20 cellular contexts compared by ENCODE assay signal in genomic region chr7:159007308-159008054, GRCh38.
DNase-seq lines count a peak whose midpoint lies in the region; ATAC-seq and TF ChIP-seq lines count a peak whose summit lies in the region.
"Had no signal": no experiment of that assay in that cellular context is flagged by ENCODE, and none has a peak within 500 bp of the region (broad histone marks: within the 10 kb centered on the region; RNA-seq: fewer than 3 reads in every experiment).

No MANE protein-coding gene starts in this region.

- H3K9me3 ChIP-seq in BLaER1 (peaks cover 14% of the 10 kb centered on the region), Panc1 (ENCODE audit: control insufficient read depth, insufficient read depth, low read depth, low read length) (no peaks in the 10 kb centered on the region), neural progenitor cell (ENCODE audit: low read depth) (no peaks in the 10 kb centered on the region), aorta (ENCODE audit: control insufficient read depth, low read length) (no peaks in the 10 kb centered on the region)
- H3K9me3 ChIP-seq: thyroid gland had no signal

- no peaks in the 10 kb centered on the region for H3K36me3 Mint-ChIP-seq in neural progenitor cell
- H3K36me3 Mint-ChIP-seq: activated naive CD4-positive, alpha-beta T cell treated with anti-CD3 and anti-CD28 coated beads, Interleukin-2, amount 50 U/mL, for 72 hours; CD4-positive, CD25-positive, alpha-beta regulatory T cell had no signal

- POLR2A ChIA-PET in Panc1 (lab: Charles Lee): no interaction called here

- in situ Hi-C loops in Panc1 (cut with HindIII; ENCODE audit: low pct_unique_long_range_greater_than_20kb, low sequenced_read_pairs): no loop called here

- H3K4me3 Mint-ChIP-seq in neural progenitor cell: no peak overlapping the region
- H3K4me3 Mint-ChIP-seq: activated T-helper 1 cell treated with anti-CD3 and anti-CD28 coated beads, Interleukin-12 subunit alpha, Interleukin-12 subunit beta, Interleukin-2, Interleukin-4 antibody, amounts not matched to agents 30 ng/mL and 10 ng/mL and 1 ng/mL, durations not matched to agents 14 hours and 24 hours and 36 hours; T-helper 2 cell treated with Interferon-gamma antibody and Interleukin-4, amounts not matched to agents 5 μg/mL and 100 μg/mL, for 36 hours had no signal

- DNase-seq in COR-L47 (lab: John Stamatoyannopoulos, UW) (peak; percentile 65), Panc1 (ENCODE audit: low read depth, low spot score) (no peak), neural progenitor cell (ENCODE audit: low spot score) (no peak), cerebellum (ENCODE audit: low spot score) (no peak), mucosa of gallbladder (ENCODE audit: low spot score) (no peak), aorta (no peak)
- DNase-seq: CD4-positive, CD25-positive, alpha-beta regulatory T cell; central memory CD4-positive, alpha-beta T cell; mammary epithelial cell; occipital lobe; stimulated activated CD4-positive, alpha-beta T cell treated with anti-CD3 and anti-CD28 coated beads, Interleukin-12 subunit alpha, Interleukin-12 subunit beta, amount 100 ng/mL, for 4 hours; stimulated activated CD4-positive, alpha-beta T cell treated with anti-CD3 and anti-CD28 coated beads, Interleukin-4, amount 100 ng/mL, for 24 hours; stimulated activated naive CD4-positive, alpha-beta T cell treated with Interleukin-2 at 50 U/mL for 16 hours; thyroid gland had no signal

- peaks cover 56% of the 10 kb centered on the region for H3K4me1 ChIP-seq in BLaER1
- peaks cover 17% of the 10 kb centered on the region for H3K4me1 ChIP-seq in Panc1 (ENCODE audit: control insufficient read depth, insufficient read depth, low read length)
- peaks cover 11% of the 10 kb centered on the region for H3K4me1 ChIP-seq in neural progenitor cell
- H3K4me1 ChIP-seq in aorta (ENCODE audit: control insufficient read depth in 1 of 2, insufficient read depth in 2 of 2, low read length in 2 of 2): no peaks in the 10 kb centered on the region
- H3K4me1 ChIP-seq: thyroid gland had no signal

- H3K4me3 ChIP-seq in BLaER1 (no peak overlapping the region), Panc1 (ENCODE audit: low read depth in 2 of 2, low read length in 2 of 2) (no peak overlapping the region), neural progenitor cell (no peak overlapping the region), aorta (ENCODE audit: low read length in 2 of 2) (no peak overlapping the region)
- H3K4me3 ChIP-seq: thyroid gland had no signal

- no peak overlapping the region for H2AFZ ChIP-seq in neural progenitor cell (replicated peaks)

- H3K27me3 ChIP-seq in BLaER1: no peaks in the 10 kb centered on the region
- H3K27me3 ChIP-seq in Panc1 (ENCODE audit: control insufficient read depth, insufficient read depth, low read length): no peaks in the 10 kb centered on the region
- no peaks in the 10 kb centered on the region for H3K27me3 ChIP-seq in neural progenitor cell
- no peaks in the 10 kb centered on the region for H3K27me3 ChIP-seq in aorta (ENCODE audit: control insufficient read depth in 1 of 2, insufficient read depth in 2 of 2, low read length in 1 of 2)
- H3K27me3 ChIP-seq: thyroid gland had no signal

- no peaks in the 10 kb centered on the region for H4K20me1 ChIP-seq in BLaER1
- no peaks in the 10 kb centered on the region for H4K20me1 ChIP-seq in neural progenitor cell (ENCODE audit: low read depth)

- H3K27ac ChIP-seq in BLaER1: no peak overlapping the region
- peak overlapping the region; percentile 34; the same call in 1 of the 2 replicates for H3K27ac ChIP-seq in Panc1 (ENCODE audit: low read length)
- no peak overlapping the region for H3K27ac ChIP-seq in neural progenitor cell
- H3K27ac ChIP-seq in aorta (ENCODE audit: low read depth in 1 of 2, low read length in 2 of 2): no peak overlapping the region
- H3K27ac ChIP-seq: HL-60, thyroid gland had no signal

- no peaks in the 10 kb centered on the region for H3K79me2 ChIP-seq in neural progenitor cell (ENCODE audit: low read depth)

- WGBS in aorta, 2 donors: 97% methylated on average over 22 of the region's 22 CpGs

- peaks cover 12% of the 10 kb centered on the region for H3K4me1 Mint-ChIP-seq in neural progenitor cell

- H3F3A ChIP-seq in neural progenitor cell (ENCODE audit: low read depth): no peaks in the 10 kb centered on the region

- no peaks in the 10 kb centered on the region for H3K27me3 Mint-ChIP-seq in neural progenitor cell (ENCODE audit: insufficient read depth, low read depth)
- H3K27me3 Mint-ChIP-seq: CD4-positive, CD25-positive, alpha-beta regulatory T cell had no signal

- peak overlapping the region; percentile 11 for H3K27ac Mint-ChIP-seq in neural progenitor cell
- H3K27ac Mint-ChIP-seq: activated naive CD4-positive, alpha-beta T cell treated with anti-CD3 and anti-CD28 coated beads, Interleukin-2, amount 50 U/mL, for 72 hours; activated T-helper 1 cell treated with anti-CD3 and anti-CD28 coated beads, Interleukin-12 subunit alpha, Interleukin-12 subunit beta, Interleukin-2, Interleukin-4 antibody, amounts not matched to agents 30 ng/mL and 10 ng/mL and 1 ng/mL, durations not matched to agents 14 hours and 24 hours and 36 hours; CD4-positive, CD25-positive, alpha-beta regulatory T cell; T-helper 2 cell treated with Interferon-gamma antibody and Interleukin-4, amounts not matched to agents 5 μg/mL and 100 μg/mL, for 36 hours had no signal

- H3K9ac ChIP-seq in BLaER1 (no peak overlapping the region), neural progenitor cell (no peak overlapping the region)

- peak overlapping the region; percentile 88 for H3K4me2 ChIP-seq in BLaER1
- H3K4me2 ChIP-seq in neural progenitor cell: no peak overlapping the region

- TF ChIP-seq CTCF in Panc1 (IDR thresholded peaks at IDR 0.05) (no peak), neural progenitor cell (IDR thresholded peaks at IDR 0.05) (no peak)

- BruUV-seq in Panc1 (replicated peaks; lab: Mats Ljungman, UMichigan): no TSS peak

- CTCF ChIA-PET in Panc1 (lab: Charles Lee): no interaction called here

- H3K36me3 ChIP-seq in BLaER1: no peaks in the 10 kb centered on the region
- no peaks in the 10 kb centered on the region for H3K36me3 ChIP-seq in Panc1 (ENCODE audit: control insufficient read depth, insufficient read depth, low read length)
- no peaks in the 10 kb centered on the region for H3K36me3 ChIP-seq in neural progenitor cell
- no peaks in the 10 kb centered on the region for H3K36me3 ChIP-seq in aorta (ENCODE audit: control insufficient read depth in 1 of 2, insufficient read depth in 2 of 2, low read length in 1 of 2)
- H3K36me3 ChIP-seq: thyroid gland had no signal

- intact Hi-C loops in Panc1 (cut with micrococcal nuclease; ENCODE audit: unreplicated experiment): no loop called here
- intact Hi-C loops in aorta (cut with DNase I): no loop called here

- no peaks in the 10 kb centered on the region for H3K9me3 Mint-ChIP-seq in neural progenitor cell
- H3K9me3 Mint-ChIP-seq: activated naive CD4-positive, alpha-beta T cell treated with anti-CD3 and anti-CD28 coated beads, Interleukin-2, amount 50 U/mL, for 72 hours had no signal

- ATAC-seq in Panc1: no peak
- ATAC-seq in aorta (ENCODE audit: low FRiP score): no peak
- ATAC-seq: activated naive CD4-positive, alpha-beta T cell treated with anti-CD3 and anti-CD28 coated beads, Interleukin-2, amount 50 U/mL, for 72 hours; SK-N-SH treated with all-trans-retinoic acid at 6 μM for 48 hours had no signal
